15 cellular contexts compared by ENCODE assay signal in genomic region chr7:80826520-80827237, GRCh38.
DNase-seq lines count a peak whose midpoint lies in the region; ATAC-seq and TF ChIP-seq lines count a peak whose summit lies in the region.
"Had no signal": no experiment of that assay in that cellular context is flagged by ENCODE, and none has a peak within 500 bp of the region (broad histone marks: within the 10 kb centered on the region; RNA-seq: fewer than 3 reads in every experiment).

No MANE protein-coding gene starts in this region.

- H3K4me3 Mint-ChIP-seq in nephron = no peak overlapping the region
- H3K4me3 Mint-ChIP-seq: activated B cell treated with CpG ODN at 0.5 μM for 24 hours; activated naive CD8-positive, alpha-beta T cell treated with anti-CD3 and anti-CD28 coated beads, Interleukin-2, amount 50 U/mL, for 24 hours; CD14-positive monocyte had no signal

- H3K9me3 Mint-ChIP-seq in nephron = no peaks in the 10 kb centered on the region
- H3K9me3 Mint-ChIP-seq: activated B cell treated with CpG ODN at 0.5 μM for 24 hours, CD14-positive monocyte had no signal

- TF ChIP-seq CTCF in choroid plexus epithelial cell (conservative IDR thresholded peaks at IDR 0.05; ENCODE audit: low read depth, low read length) (no peak), nephron (IDR thresholded peaks at IDR 0.05; ENCODE audit: unreplicated experiment in 3 of 3) (no peak)

- H3K36me3 Mint-ChIP-seq in nephron (ENCODE audit: low read depth) = peaks cover 7% of the 10 kb centered on the region

- no peak overlapping the region for H3K4me3 ChIP-seq in choroid plexus epithelial cell (ENCODE audit: low read depth, low read length)

- H3K27me3 Mint-ChIP-seq in nephron (ENCODE audit: low read depth) = no peaks in the 10 kb centered on the region
- H3K27me3 Mint-ChIP-seq: activated B cell treated with CpG ODN at 0.5 μM for 24 hours; activated naive CD8-positive, alpha-beta T cell treated with anti-CD3 and anti-CD28 coated beads, Interleukin-2, amount 50 U/mL, for 24 hours had no signal

- DNase-seq in EH (ENCODE audit: low read depth) (peak; percentile 72), NCI-H69 (lab: John Stamatoyannopoulos, UW) (peak; percentile 93), choroid plexus epithelial cell (ENCODE audit: low read depth) (peak; percentile 47), DMS 273 treated with DMSO at 0.1 percent for 48 hours (lab: John Stamatoyannopoulos, UW) (no peak), OCI-M1 (lab: John Stamatoyannopoulos, UW) (no peak), NCI-H82 treated with DMSO at 0.1 percent for 48 hours (lab: John Stamatoyannopoulos, UW; ENCODE audit: unreplicated experiment) (no peak)
- DNase-seq: activated B cell treated with CpG ODN at 0.5 μM for 24 hours; activated naive CD8-positive, alpha-beta T cell treated with anti-CD3 and anti-CD28 coated beads, Interleukin-2, amount 50 U/mL, for 24 hours; dermis blood vessel endothelial cell; NCI-H1417 treated with DMSO at 0.1 percent for 48 hours; stimulated activated naive CD4-positive, alpha-beta T cell treated with Interleukin-2 at 50 U/mL for 16 hours; SW 1271 had no signal

- H3K4me1 Mint-ChIP-seq in nephron = peaks cover 17% of the 10 kb centered on the region
- H3K4me1 Mint-ChIP-seq: activated B cell treated with CpG ODN at 0.5 μM for 24 hours; activated naive CD8-positive, alpha-beta T cell treated with anti-CD3 and anti-CD28 coated beads, Interleukin-2, amount 50 U/mL, for 24 hours had no signal

- H3K27ac Mint-ChIP-seq in nephron = peak overlapping the region in 2 of 3 experiments; percentile 30 to 45
- H3K27ac Mint-ChIP-seq: activated B cell treated with CpG ODN at 0.5 μM for 24 hours; activated naive CD8-positive, alpha-beta T cell treated with anti-CD3 and anti-CD28 coated beads, Interleukin-2, amount 50 U/mL, for 24 hours; CD14-positive monocyte had no signal

- no peak for ATAC-seq in HG03378 (IDR thresholded peaks at IDR 0.05; ENCODE audit: unreplicated experiment)
- ATAC-seq: activated naive CD8-positive, alpha-beta T cell treated with anti-CD3 and anti-CD28 coated beads, Interleukin-2, amount 50 U/mL, for 24 hours had no signal

Comparison
In these comparisons a context has a peak if more than half of its experiments do, and no peak if none do; other contexts are left out.
1. DNase-seq: peak in EH (single experiment), NCI-H69 (single experiment) and choroid plexus epithelial cell (single experiment); none in DMS 273 treated with DMSO at 0.1 percent for 48 hours (single experiment), OCI-M1 (single experiment) and NCI-H82 treated with DMSO at 0.1 percent for 48 hours (single experiment).